ENCODE assay signal across 25 cellular contexts in the genomic region with DNA sequence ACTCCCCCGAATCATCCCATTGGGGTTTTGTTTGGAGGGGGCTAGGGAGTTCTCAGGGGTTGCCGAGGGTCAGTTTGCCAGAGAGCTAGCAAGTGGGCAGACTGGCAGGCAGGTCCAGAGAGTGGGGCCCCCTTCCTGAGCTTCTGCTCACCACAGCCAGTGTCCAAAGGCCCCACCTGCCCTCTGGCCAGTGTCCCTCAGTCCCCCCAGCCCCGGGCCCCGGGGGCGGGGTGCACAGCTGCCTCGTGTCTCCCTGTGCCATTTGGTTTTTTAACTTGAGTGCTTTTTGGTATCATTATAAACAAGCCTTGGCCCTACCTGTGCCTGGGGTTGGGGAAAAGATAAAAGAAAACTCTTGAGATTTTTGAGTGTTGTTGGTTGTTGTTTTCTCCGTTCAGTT.
"Had no signal": no experiment of that assay in that cellular context is flagged by ENCODE, and none has a peak within 500 bp of the region (broad histone marks: within the 10 kb centered on the region; RNA-seq: fewer than 3 reads in every experiment).

No MANE protein-coding gene starts in this region.

- H3K27ac ChIP-seq: neural progenitor cell, pancreas, psoas muscle, right lobe of liver, sigmoid colon, stomach, thoracic aorta, tibial artery, transverse colon, upper lobe of right lung, uterus had no signal

- H3K4me1 Mint-ChIP-seq: nephron had no signal

- H2AFZ ChIP-seq: neural progenitor cell had no signal

- H3K27me3 ChIP-seq: neural progenitor cell, pancreas, right lobe of liver, sigmoid colon, stomach, tibial artery, transverse colon, upper lobe of right lung, uterus had no signal

- H3K27ac Mint-ChIP-seq: natural killer cell; nephron; stimulated activated naive B cell treated with anti-CD40 and anti-IgM and Interleukin-4, amounts not matched to agents 10 μg/mL and 1 μg/mL and 100 μg/mL, for 72 hours; stimulated activated naive CD8-positive, alpha-beta T cell treated with anti-CD3 and anti-CD28 coated beads, Interleukin-15, Interleukin-2, amounts not matched to agents 100 ng/mL and 50 ng/mL, for 24 hours had no signal

- DNase-seq: naive thymus-derived CD4-positive, alpha-beta T cell; natural killer cell; occipital lobe; pancreas; psoas muscle; right cardiac atrium; right lobe of liver; sigmoid colon; small intestine; stimulated activated CD4-positive, alpha-beta T cell treated with anti-CD3 and anti-CD28 coated beads, Interleukin-15, amount 100 ng/mL, for 24 hours; stimulated activated CD4-positive, alpha-beta T cell treated with anti-CD3 and anti-CD28 coated beads, Interleukin-2, amount 100 ng/mL, for 24 hours; stimulated activated CD4-positive, alpha-beta T cell treated with anti-CD3 and anti-CD28 coated beads, Interleukin-2, amount 100 ng/mL, for 48 hours; stimulated activated CD4-positive, alpha-beta T cell treated with anti-CD3 and anti-CD28 coated beads, Interleukin-4, amount 100 ng/mL, for 24 hours; stimulated activated naive B cell treated with anti-CD40 and anti-IgM and Interleukin-4, amounts not matched to agents 10 μg/mL and 1 μg/mL and 100 μg/mL, for 72 hours; stimulated activated naive CD4-positive, alpha-beta T cell treated with Interleukin-2 at 50 U/mL for 16 hours; stomach; tibial artery; transverse colon; upper lobe of right lung; uterus had no signal

- H3K9me3 ChIP-seq: pancreas, psoas muscle, right lobe of liver, sigmoid colon, stomach, thoracic aorta, tibial artery, transverse colon, upper lobe of right lung, uterus had no signal

- H3K4me3 Mint-ChIP-seq: naive thymus-derived CD4-positive, alpha-beta T cell; natural killer cell; nephron; neural progenitor cell; stimulated activated naive B cell treated with anti-CD40 and anti-IgM and Interleukin-4, amounts not matched to agents 10 μg/mL and 1 μg/mL and 100 μg/mL, for 72 hours; stimulated activated naive CD8-positive, alpha-beta T cell treated with anti-CD3 and anti-CD28 coated beads, Interleukin-15, Interleukin-2, amounts not matched to agents 100 ng/mL and 50 ng/mL, for 24 hours; type B pancreatic cell had no signal

- H3K4me1 ChIP-seq: pancreas, psoas muscle, right lobe of liver, sigmoid colon, stomach, transverse colon, upper lobe of right lung, uterus had no signal

- H3K4me3 ChIP-seq: neural progenitor cell, pancreas, psoas muscle, right lobe of liver, sigmoid colon, stomach, thoracic aorta, tibial artery, transverse colon, upper lobe of right lung, uterus had no signal

- H3K4me2 ChIP-seq: neural progenitor cell had no signal

- ATAC-seq: naive thymus-derived CD4-positive, alpha-beta T cell; natural killer cell; pancreas; right cardiac atrium; right lobe of liver; stimulated activated naive B cell treated with anti-CD40 and anti-IgM and Interleukin-4, amounts not matched to agents 10 μg/mL and 1 μg/mL and 100 μg/mL, for 72 hours; upper lobe of right lung had no signal

- H3K9me3 Mint-ChIP-seq: naive thymus-derived CD4-positive, alpha-beta T cell; natural killer cell; nephron; neural progenitor cell; stimulated activated naive B cell treated with anti-CD40 and anti-IgM and Interleukin-4, amounts not matched to agents 10 μg/mL and 1 μg/mL and 100 μg/mL, for 72 hours; stimulated activated naive CD8-positive, alpha-beta T cell treated with anti-CD3 and anti-CD28 coated beads, Interleukin-15, Interleukin-2, amounts not matched to agents 100 ng/mL and 50 ng/mL, for 24 hours; type B pancreatic cell had no signal

- H3K27me3 Mint-ChIP-seq: naive thymus-derived CD4-positive, alpha-beta T cell; stimulated activated naive B cell treated with anti-CD40 and anti-IgM and Interleukin-4, amounts not matched to agents 10 μg/mL and 1 μg/mL and 100 μg/mL, for 72 hours; stimulated activated naive CD8-positive, alpha-beta T cell treated with anti-CD3 and anti-CD28 coated beads, Interleukin-15, Interleukin-2, amounts not matched to agents 100 ng/mL and 50 ng/mL, for 24 hours; type B pancreatic cell had no signal

- H3K36me3 ChIP-seq: neural progenitor cell, pancreas, right lobe of liver, sigmoid colon, thoracic aorta, transverse colon, upper lobe of right lung, uterus had no signal

- H3K36me3 Mint-ChIP-seq: natural killer cell had no signal
